In genomic region chr1:235417101-235417697, GRCh38 we compare ENCODE assay signal across 8 cellular contexts. TPM values are rescaled to one million over a fixed set of nuclear protein-coding genes. Genes with fewer than 3 reads are reported as not detected.
DNase-seq lines count a peak whose midpoint lies in the region; ATAC-seq and TF ChIP-seq lines count a peak whose summit lies in the region.

No MANE protein-coding gene starts in this region.

- no peak overlapping the region for H3K9ac ChIP-seq in SK-N-SH

- no peaks in the 10 kb centered on the region for H3K27me3 Mint-ChIP-seq in glutamatergic neuron (ENCODE audit: unreplicated experiment)
- no peaks in the 10 kb centered on the region for H3K27me3 Mint-ChIP-seq in progenitor cell of endocrine pancreas

- H3K27ac ChIP-seq in SK-N-SH (ENCODE audit: low read depth in 2 of 2, low read length in 1 of 2) (no peak overlapping the region), aorta (ENCODE audit: low read depth in 1 of 2, low read length in 2 of 2) (no peak overlapping the region)

- H3K4me1 Mint-ChIP-seq in glutamatergic neuron (ENCODE audit: low read depth, unreplicated experiment): peaks cover 5% of the 10 kb centered on the region
- no peaks in the 10 kb centered on the region for H3K4me1 Mint-ChIP-seq in progenitor cell of endocrine pancreas (ENCODE audit: low read depth)

- intact Hi-C loops in aorta (cut with DNase I): loop anchor here in 1 of 2 donors (1.0 to 10.0 kb wide), 4 partner anchors 89 to 312 kb away; partner anchors contain the start of genes ARID4B, GGPS1 and RBM34

- H4K20me1 ChIP-seq in SK-N-SH (ENCODE audit: insufficient read depth): peaks cover 4% of the 10 kb centered on the region; the same call in 1 of the 2 replicates

- H3K4me2 ChIP-seq in SK-N-SH: no peak overlapping the region

- H3K36me3 ChIP-seq in SK-N-SH (replicated peaks in 1 of 2; ENCODE audit: control insufficient read depth in 1 of 2, insufficient read depth in 2 of 2, low read length in 1 of 2) (peaks cover 9 to 11% of the 10 kb centered on the region in 2 experiments), aorta (ENCODE audit: control insufficient read depth in 1 of 2, insufficient read depth in 2 of 2, low read length in 1 of 2) (no peaks in the 10 kb centered on the region)

- H3K27me3 ChIP-seq in SK-N-SH (ENCODE audit: insufficient read depth): no peaks in the 10 kb centered on the region
- H3K27me3 ChIP-seq in aorta (ENCODE audit: control insufficient read depth in 1 of 2, insufficient read depth in 2 of 2, low read length in 1 of 2): no peaks in the 10 kb centered on the region

- H3K4me1 ChIP-seq in SK-N-SH (ENCODE audit: control insufficient read depth in 1 of 2, insufficient read depth in 2 of 2, low read depth in 1 of 2, low read length in 1 of 2) (peaks cover 0 to 7% of the 10 kb centered on the region in 2 experiments; a peak in 2 of 4 replicates), aorta (ENCODE audit: control insufficient read depth in 1 of 2, insufficient read depth in 2 of 2, low read length in 2 of 2) (no peaks in the 10 kb centered on the region)

- H3K4me3 ChIP-seq in SK-N-SH (ENCODE audit: low read depth in 2 of 2, low read length in 1 of 2) (no peak overlapping the region; a peak in 1 of 4 replicates), aorta (ENCODE audit: low read length in 2 of 2) (no peak overlapping the region)

- H3K9me3 Mint-ChIP-seq in glutamatergic neuron (ENCODE audit: unreplicated experiment) (no peaks in the 10 kb centered on the region), progenitor cell of endocrine pancreas (ENCODE audit: low read depth) (no peaks in the 10 kb centered on the region)

- no peak overlapping the region for H2AFZ ChIP-seq in SK-N-SH (ENCODE audit: low read depth)

- H3K9me2 ChIP-seq in SK-N-SH: no peaks in the 10 kb centered on the region

- no peak for TF ChIP-seq EP300 in SK-N-SH (IDR thresholded peaks at IDR 0.05; ENCODE audit: borderline replicate concordance in 1 of 2, low read depth in 1 of 2, low read length in 1 of 2)

- H3K36me3 Mint-ChIP-seq in glutamatergic neuron (ENCODE audit: unreplicated experiment): no peaks in the 10 kb centered on the region
- H3K36me3 Mint-ChIP-seq in progenitor cell of endocrine pancreas (ENCODE audit: insufficient read depth): peaks cover 3% of the 10 kb centered on the region

- TF ChIP-seq CTCF in SK-N-SH (IDR thresholded peaks at IDR 0.05): peak; percentile 93
- peak; percentile 89 for TF ChIP-seq CTCF in glutamatergic neuron (IDR thresholded peaks at IDR 0.05; ENCODE audit: partially characterized antibody, unreplicated experiment)
- peak; percentile 89 for TF ChIP-seq CTCF in progenitor cell of endocrine pancreas (IDR thresholded peaks at IDR 0.05; ENCODE audit: unreplicated experiment)

- in situ Hi-C loops in KBM-7 (cut with MboI; ENCODE audit: low pct_unique_long_range_greater_than_20kb, low sequenced_read_pairs): no loop called here

- H3K79me2 ChIP-seq in SK-N-SH (ENCODE audit: insufficient read depth): peaks cover 58% of the 10 kb centered on the region

- no peak overlapping the region for H3K4me3 Mint-ChIP-seq in glutamatergic neuron (ENCODE audit: unreplicated experiment)
- no peak overlapping the region for H3K4me3 Mint-ChIP-seq in progenitor cell of endocrine pancreas (ENCODE audit: low read depth)

- H3K9me3 ChIP-seq in SK-N-SH (no peaks in the 10 kb centered on the region), aorta (ENCODE audit: control insufficient read depth, low read length) (no peaks in the 10 kb centered on the region)

- POLR2A ChIA-PET in SK-N-SH (lab: Yijun Ruan, JAX): no interaction called here

- ATAC-seq in aorta (ENCODE audit: low FRiP score) (peak; percentile 91), HG03571 (IDR thresholded peaks at IDR 0.05; ENCODE audit: unreplicated experiment) (no peak)

- CTCF ChIA-PET in SK-N-SH (lab: Yijun Ruan, JAX): interaction anchor here (0.6 to 3.7 kb wide), 48 partner anchors 9 to 1634 kb away, joined by 3 to 35 read pairs (median 4); partner anchors contain the start of genes ARID4B, B3GALNT2, GGPS1 and LYST

- WGBS in SK-N-SH (ENCODE audit: low lambda C conversion rate): 28% methylated on average over 7 of the region's 7 CpGs
- 5% methylated on average over 7 of the region's 7 CpGs for WGBS in aorta, 2 donors

- peak; percentile 86 for TF ChIP-seq RAD21 in SK-N-SH (IDR thresholded peaks at IDR 0.05; ENCODE audit: low read length)

- peaks cover 11% of the 10 kb centered on the region for H3F3A ChIP-seq in SK-N-SH (replicated peaks; ENCODE audit: insufficient read depth)

- H3K27ac Mint-ChIP-seq in glutamatergic neuron (ENCODE audit: unreplicated experiment) (no peak overlapping the region), progenitor cell of endocrine pancreas (no peak overlapping the region)

- DNase-seq in GDM1 (lab: John Stamatoyannopoulos, UW): peak; percentile 8
- peak; percentile 86 for DNase-seq in KBM-7
- peak; percentile 75 for DNase-seq in SK-N-SH
- DNase-seq in activated naive CD4-positive, alpha-beta T cell treated with anti-CD3 and anti-CD28 coated beads, Interleukin-2, amount 50 U/mL, for 16 hours: peak; percentile 53
- DNase-seq in glutamatergic neuron: peak; percentile 54
- DNase-seq in progenitor cell of endocrine pancreas (ENCODE audit: low spot score, unreplicated experiment): peak; percentile 47
- peak in 1 of 2 donors; percentile 52 for DNase-seq in aorta

TF ChIP-seq in SK-N-SH, 30 proteins besides CTCF, POLR2A, EP300 and RAD21:
- TF ChIP-seq ELF1 (IDR thresholded peaks at IDR 0.05) (no peak), RFX5 (IDR thresholded peaks at IDR 0.05; ENCODE audit: low read length) (0 out of 2 replicates have a peak, but pooled peaks have one; percentile 39), CHD2 (IDR thresholded peaks at IDR 0.05; ENCODE audit: low read length, partially characterized antibody) (no peak), TCF12 (IDR thresholded peaks at IDR 0.05) (no peak), JUND (IDR thresholded peaks at IDR 0.05) (no peak), REST (IDR thresholded peaks at IDR 0.05; ENCODE audit: low read depth, low read length) (no peak), SMC3 (IDR thresholded peaks at IDR 0.05; ENCODE audit: low read depth, low read length) (peak; percentile 78), POLR2AphosphoS5 (IDR thresholded peaks at IDR 0.05; ENCODE audit: low read depth, low read length) (no peak), NFIC (IDR thresholded peaks at IDR 0.05; ENCODE audit: borderline replicate concordance) (peak; percentile 31; the same call in 1 of the 2 replicates), MXI1 (IDR thresholded peaks at IDR 0.05; ENCODE audit: low read depth, low read length) (peak; percentile 47; the same call in 1 of the 2 replicates)

RNA-seq across cellular contexts. Expression of gene TBCE, which starts 50.0 kb away (rescaled TPM):
- polyA plus RNA-seq in SK-N-SH (2012; rRNA removed) (18.3 and 26.2 TPM in 2 replicates), aorta (10 to 100 TPM; 16.7 to 48.6 TPM)
- 24.7 and 29.8 TPM in 2 replicates for polyA plus RNA-seq in SK-N-SH (2012; cell fraction: cytosol; rRNA removed)
- polyA plus RNA-seq in SK-N-SH (2012; cell fraction: nucleus; rRNA removed): 24.9 and 42.8 TPM in 2 replicates
- total RNA-seq in glutamatergic neuron (ENCODE audit: unreplicated experiment) (30.7 TPM), progenitor cell of endocrine pancreas (37.5 and 40.7 TPM in 2 replicates), aorta (10 to 100 TPM; 22.2 to 23.2 TPM)
